ENCODE assay signal across 13 cellular contexts in the genomic region with DNA sequence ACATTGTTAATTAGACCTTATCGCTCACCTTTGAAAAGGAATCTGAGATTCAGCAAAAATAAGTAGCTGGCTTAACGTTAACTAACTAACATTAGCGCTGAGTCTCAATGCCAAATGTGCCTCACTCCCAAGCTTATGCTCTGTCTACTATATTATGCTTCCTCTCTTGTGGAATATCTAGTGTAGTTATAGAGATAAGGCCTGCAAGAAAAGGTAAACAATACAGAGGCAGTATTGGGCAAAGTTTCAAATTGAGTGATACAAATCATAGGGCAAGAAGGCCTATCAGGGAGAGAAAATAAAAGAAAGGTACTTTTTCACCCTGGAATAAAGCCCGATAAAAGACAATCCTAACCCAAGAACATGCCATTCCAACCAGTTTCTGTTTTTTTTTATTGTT.
DNase-seq lines count a peak whose midpoint lies in the region; ATAC-seq and TF ChIP-seq lines count a peak whose summit lies in the region.
"Had no signal": no experiment of that assay in that cellular context is flagged by ENCODE, and none has a peak within 500 bp of the region (broad histone marks: within the 10 kb centered on the region; RNA-seq: fewer than 3 reads in every experiment).

No MANE protein-coding gene starts in this region.

- H3K27ac Mint-ChIP-seq in endothelial cell (ENCODE audit: unreplicated experiment), result peak overlapping the region; percentile 81
- H3K27ac Mint-ChIP-seq: B cell; CD4-positive, alpha-beta T cell; IgD-negative memory B cell had no signal

- no peak for TF ChIP-seq CTCF in endothelial cell (IDR thresholded peaks at IDR 0.05; ENCODE audit: unreplicated experiment)

- H3K36me3 Mint-ChIP-seq in endothelial cell (ENCODE audit: low read depth, unreplicated experiment), result no peaks in the 10 kb centered on the region
- H3K36me3 Mint-ChIP-seq: IgD-negative memory B cell had no signal

- DNase-seq in HuH-7 (ENCODE audit: low spot score), result peak; percentile 27
- no peak for DNase-seq in endothelial cell (ENCODE audit: low spot score)
- DNase-seq in left lobe of liver (ENCODE audit: low spot score), result no peak
- DNase-seq in GM19240 (ENCODE audit: insufficient read length, low spot score), result no peak
- DNase-seq in effector CD8-positive, alpha-beta T cell (lab: John Stamatoyannopoulos, UW), result no peak
- no peak for DNase-seq in NOMO-1 treated with DMSO at 0.1 percent for 48 hours (lab: John Stamatoyannopoulos, UW; ENCODE audit: unreplicated experiment)
- DNase-seq: C1 segment of cervical spinal cord; Calu3; CD4-positive, alpha-beta T cell; DMS 273 treated with DMSO at 0.1 percent for 48 hours had no signal

- no peaks in the 10 kb centered on the region for H3K9me3 Mint-ChIP-seq in endothelial cell (ENCODE audit: unreplicated experiment)
- H3K9me3 Mint-ChIP-seq: CD4-positive, alpha-beta T cell; IgD-negative memory B cell had no signal

- H3K4me1 Mint-ChIP-seq in endothelial cell (ENCODE audit: unreplicated experiment), result peaks cover 24% of the 10 kb centered on the region
- H3K4me1 Mint-ChIP-seq: B cell, IgD-negative memory B cell had no signal

- H3K4me3 Mint-ChIP-seq in endothelial cell (ENCODE audit: unreplicated experiment), result no peak overlapping the region
- H3K4me3 Mint-ChIP-seq: B cell; CD4-positive, alpha-beta T cell; IgD-negative memory B cell had no signal

- peaks cover 1% of the 10 kb centered on the region for H3K27me3 Mint-ChIP-seq in endothelial cell (ENCODE audit: unreplicated experiment)
- H3K27me3 Mint-ChIP-seq: B cell; CD4-positive, alpha-beta T cell; IgD-negative memory B cell had no signal

- ATAC-seq in left lobe of liver (peak; percentile 81), HG02571 (IDR thresholded peaks at IDR 0.05; ENCODE audit: unreplicated experiment) (no peak)
